In genomic region chr1:215660259-215660658, GRCh38 we compare ENCODE assay signal across 32 cellular contexts.
"Had no signal": no experiment of that assay in that cellular context is flagged by ENCODE, and none has a peak within 500 bp of the region (broad histone marks: within the 10 kb centered on the region; RNA-seq: fewer than 3 reads in every experiment).

No MANE protein-coding gene starts in this region.

- H3K36me3 ChIP-seq: ascending aorta, breast epithelium had no signal

- H3K27ac ChIP-seq: ascending aorta, breast epithelium, PC-9, VCaP had no signal

- ATAC-seq: activated CD8-positive, alpha-beta memory T cell treated with anti-CD3 and anti-CD28 coated beads, Interleukin-2, amount 10 ng/mL, durations not matched to agents 7 days and 5 days; K562 had no signal

- DNase-seq: activated B cell treated with CpG ODN at 0.5 μM for 24 hours; activated CD4-positive, alpha-beta memory T cell treated with anti-CD3 and anti-CD28 coated beads for 36 hours; activated CD4-positive, alpha-beta T cell treated with anti-CD3 and anti-CD28 coated beads for 4 hours; activated CD4-positive, alpha-beta T cell treated with anti-CD3 and anti-CD28 coated beads, Interleukin-2, amount 50 U/mL, for 1 hour; activated CD4-positive, CD25-positive, alpha-beta regulatory T cell treated with anti-CD3 and anti-CD28 coated beads, Interleukin-2, amount 50 U/mL, for 72 hours; activated CD8-positive, alpha-beta memory T cell treated with anti-CD3 and anti-CD28 coated beads, Interleukin-2, amount 10 ng/mL, durations not matched to agents 7 days and 5 days; activated CD8-positive, alpha-beta memory T cell treated with anti-CD3 and anti-CD28 coated beads, Interleukin-2, amount 50 U/mL, for 48 hours; activated effector memory CD4-positive, alpha-beta T cell treated with Interleukin-2 at 50 U/mL for 16 hours; activated naive CD4-positive, alpha-beta T cell treated with Interleukin-2 at 50 U/mL for 16 hours; activated naive CD8-positive, alpha-beta T cell treated with anti-CD3 and anti-CD28 coated beads, Interleukin-2, amount 10 ng/mL, durations not matched to agents 7 days and 5 days; activated T-cell treated with anti-CD3 and anti-CD28 coated beads, Interleukin-2, amount 50 U/mL, for 48 hours; amygdala; NCI-H1105; NCI-H1436; NCI-H1694; NCI-H1930; NCI-H2081 treated with DMSO at 0.1 percent for 48 hours; NCI-H226; NCI-H446 treated with DMSO at 0.1 percent for 48 hours; NCI-H524; NCI-H69; NK-92 treated with Interleukin-12 subunit alpha and Interleukin-12 subunit beta, amount 100 ng/mL, for 24 hours; PC-9; Right ventricle myocardium superior; SW 1271; T-helper 1 cell; T-helper 2 cell; T-helper 9 cell had no signal

- H3K4me1 ChIP-seq: ascending aorta, breast epithelium had no signal

- H3K27me3 ChIP-seq: ascending aorta, breast epithelium had no signal

- H3K4me3 ChIP-seq: ascending aorta, breast epithelium, K562, PC-9 had no signal

- H3K9me3 ChIP-seq: ascending aorta, breast epithelium had no signal
